In the genomic region with DNA sequence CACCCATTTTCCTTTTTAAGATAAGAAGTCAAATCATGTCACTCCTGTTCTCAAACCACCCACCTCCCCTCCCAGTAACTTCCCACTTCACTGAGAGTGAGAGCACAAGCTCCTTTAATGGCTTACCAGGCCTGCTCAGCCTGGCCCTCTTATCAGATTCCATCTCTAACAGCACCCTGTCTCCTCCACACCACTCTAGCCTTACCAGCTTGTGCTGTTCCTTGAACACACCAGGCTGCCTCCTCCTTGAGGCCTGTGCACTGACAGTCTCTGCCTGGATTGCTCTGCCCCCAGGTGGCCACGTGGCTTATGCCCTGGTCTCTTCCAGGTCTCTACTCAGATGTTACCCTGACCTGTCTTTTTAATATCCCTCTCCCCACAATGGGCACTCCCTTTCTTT, we compare ENCODE assay signal across 9 cellular contexts. TPM values are rescaled to one million over a fixed set of nuclear protein-coding genes. Genes with fewer than 3 reads are reported as not detected.
DNase-seq lines count a peak whose midpoint lies in the region; TF ChIP-seq lines count a peak whose summit lies in the region.
"Had no signal": no experiment of that assay in that cellular context is flagged by ENCODE, and none has a peak within 500 bp of the region (broad histone marks: within the 10 kb centered on the region; RNA-seq: fewer than 3 reads in every experiment).

No MANE protein-coding gene starts in this region.

- no peaks in the 10 kb centered on the region for H3K9me3 Mint-ChIP-seq in mesothelial cell of epicardium

- no peak overlapping the region for H3K27ac ChIP-seq in OCI-LY3 (ENCODE audit: low read length)
- no peak overlapping the region for H3K27ac ChIP-seq in brain microvascular endothelial cell
- no peak overlapping the region for H3K27ac ChIP-seq in ovary
- H3K27ac ChIP-seq: SJSA1 had no signal

- H3K36me3 Mint-ChIP-seq in mesothelial cell of epicardium: no peaks in the 10 kb centered on the region

- in situ Hi-C loops in brain microvascular endothelial cell (cut with HindIII; ENCODE audit: low pct_ligation_motif_present, low sequenced_read_pairs): no loop called here

- peaks cover 39% of the 10 kb centered on the region for H3K4me1 Mint-ChIP-seq in mesothelial cell of epicardium

- H4K20me1 ChIP-seq in OCI-LY3 (ENCODE audit: insufficient read depth, low read length): no peaks in the 10 kb centered on the region

- no peak for TF ChIP-seq EP300 in ovary (IDR thresholded peaks at IDR 0.05)

- no peak overlapping the region for H3K4me3 ChIP-seq in OCI-LY3 (ENCODE audit: low read length)
- H3K4me3 ChIP-seq in brain microvascular endothelial cell (ENCODE audit: low read depth, low read length): no peak overlapping the region
- no peak overlapping the region for H3K4me3 ChIP-seq in ovary
- H3K4me3 ChIP-seq: SJSA1 had no signal

- peak; percentile 62 for TF ChIP-seq CTCF in OCI-LY3 (IDR thresholded peaks at IDR 0.05; ENCODE audit: low read depth, low read length)
- TF ChIP-seq CTCF in brain microvascular endothelial cell (IDR thresholded peaks at IDR 0.05; ENCODE audit: low read depth, low read length, missing control alignments): peak; percentile 61
- TF ChIP-seq CTCF in mesothelial cell of epicardium (IDR thresholded peaks at IDR 0.05; ENCODE audit: unreplicated experiment): no peak
- no peak for TF ChIP-seq CTCF in ovary (IDR thresholded peaks at IDR 0.05)

- DNase-seq in DMS 273 (lab: John Stamatoyannopoulos, UW; ENCODE audit: unreplicated experiment): peak; percentile 72
- peak; percentile 45 for DNase-seq in HCEC 1CT
- no peak for DNase-seq in brain microvascular endothelial cell
- no peak for DNase-seq in mesothelial cell of epicardium (ENCODE audit: low spot score in 2 of 2, unreplicated experiment in 2 of 2)
- no peak for DNase-seq in ovary
- no peak for DNase-seq in NCI-H2196 (lab: John Stamatoyannopoulos, UW; ENCODE audit: unreplicated experiment)
- no peak for DNase-seq in amniotic stem cell (lab: John Stamatoyannopoulos, UW)

- no peak overlapping the region for H3K9ac ChIP-seq in OCI-LY3 (ENCODE audit: low read length)

- H3K9me3 ChIP-seq in OCI-LY3 (ENCODE audit: insufficient read depth, low read length) (no peaks in the 10 kb centered on the region), ovary (no peaks in the 10 kb centered on the region)
- H3K9me3 ChIP-seq: SJSA1 had no signal

- no peaks in the 10 kb centered on the region for H3K27me3 Mint-ChIP-seq in mesothelial cell of epicardium (ENCODE audit: low read depth)

- no peak overlapping the region for H3K4me2 ChIP-seq in OCI-LY3 (ENCODE audit: low read length)

- intact Hi-C loops in ovary (cut with DNase I): no loop called here

- H3K79me2 ChIP-seq in OCI-LY3 (ENCODE audit: low read length): 0 out of 2 replicates have a peak, but pooled peaks cover 4% of the 10 kb centered on the region

- H3K27me3 ChIP-seq in OCI-LY3 (ENCODE audit: low read depth, low read length) (no peaks in the 10 kb centered on the region), brain microvascular endothelial cell (replicated peaks) (no peaks in the 10 kb centered on the region), ovary (no peaks in the 10 kb centered on the region)
- H3K27me3 ChIP-seq: SJSA1 had no signal

- peak overlapping the region; percentile 77 for H3K27ac Mint-ChIP-seq in mesothelial cell of epicardium

- TF ChIP-seq POLR2A in ovary (IDR thresholded peaks at IDR 0.05): no peak

- WGBS in ovary, 3 donors: 57 to 71% (median 68%) methylated on average over 1 of the region's 1 CpG

- H3K4me1 ChIP-seq in OCI-LY3 (ENCODE audit: low read length) (peaks cover 8% of the 10 kb centered on the region; the same call in 1 of the 2 replicates), ovary (ENCODE audit: insufficient read depth) (peaks cover 26% of the 10 kb centered on the region)

- H2AFZ ChIP-seq in OCI-LY3 (ENCODE audit: low read depth, low read length): no peak overlapping the region

- H3K4me3 Mint-ChIP-seq in mesothelial cell of epicardium: no peak overlapping the region

- H3K36me3 ChIP-seq in OCI-LY3 (replicated peaks; ENCODE audit: low read depth, low read length): no peaks in the 10 kb centered on the region
- no peaks in the 10 kb centered on the region for H3K36me3 ChIP-seq in brain microvascular endothelial cell (replicated peaks)
- H3K36me3 ChIP-seq in ovary: no peaks in the 10 kb centered on the region
- H3K36me3 ChIP-seq: SJSA1 had no signal

RNA-seq across cellular contexts. Expression of gene EVL, which starts 40.1 kb away (rescaled TPM):
- total RNA-seq in mesothelial cell of epicardium (244 to 250 TPM (median 244 TPM) in 3 replicates), ovary (10 to 100 TPM; 41.0 to 95.0 (median 66.1) TPM)
- 100 to 1,000 TPM in 1 of 2 donors, 10 to 100 TPM in 1; 50.6 to 105 TPM for polyA plus RNA-seq in ovary

Comparison
In these comparisons a context has a peak if more than half of its experiments do, and no peak if none do; other contexts are left out.
1. DNase-seq: peak in DMS 273 (single experiment) and HCEC 1CT (single experiment); none in brain microvascular endothelial cell (single experiment), mesothelial cell of epicardium (0 of 2), ovary (0 of 5), NCI-H2196 (single experiment) and amniotic stem cell (single experiment).
2. CTCF ChIP-seq: peak in OCI-LY3 (single experiment) and brain microvascular endothelial cell (single experiment); none in mesothelial cell of epicardium (single experiment) and ovary (0 of 3).